In the genomic region with DNA sequence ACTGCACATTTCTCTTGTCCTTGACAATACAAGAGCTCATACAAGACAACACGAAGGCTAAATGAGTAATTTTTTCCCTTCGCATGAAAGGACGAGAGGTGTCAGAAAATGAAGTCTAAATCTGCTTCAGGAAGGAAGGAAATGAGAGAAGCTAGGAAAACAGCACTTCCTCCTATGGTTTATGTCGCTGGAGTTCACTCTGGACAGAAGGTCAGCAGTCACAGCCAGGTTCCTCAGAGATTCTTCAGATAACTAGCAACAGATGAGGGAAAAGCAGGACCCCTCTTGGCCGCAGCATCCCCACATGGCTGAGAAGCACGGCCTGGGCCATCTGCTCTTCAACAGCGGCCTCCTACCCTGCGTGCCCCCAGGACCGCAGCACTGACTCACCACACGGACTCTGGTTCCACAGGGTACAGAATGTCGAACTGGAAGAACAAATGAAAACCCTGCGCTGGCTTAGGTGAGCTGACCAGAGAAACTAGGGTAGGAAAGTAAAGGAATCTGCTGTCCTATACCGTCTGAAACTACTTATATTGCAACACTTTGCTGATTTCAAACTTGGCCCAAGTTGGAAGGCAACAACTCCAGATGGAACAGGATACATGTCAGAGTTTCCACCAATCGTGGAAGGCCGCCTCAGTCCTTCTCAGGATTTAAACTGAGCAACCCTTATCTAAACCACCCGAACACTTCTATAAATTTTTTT, we compare ENCODE assay signal across 1 cellular context.
TF ChIP-seq lines count a peak whose summit lies in the region.

No MANE protein-coding gene starts in this region.

TF ChIP-seq in liver, 16 proteins besides CTCF, POLR2A, EP300 and RAD21 (continued from another document):
- no peak for TF ChIP-seq FOXA1 (IDR thresholded peaks at IDR 0.05)
- TF ChIP-seq, protein P1, sequence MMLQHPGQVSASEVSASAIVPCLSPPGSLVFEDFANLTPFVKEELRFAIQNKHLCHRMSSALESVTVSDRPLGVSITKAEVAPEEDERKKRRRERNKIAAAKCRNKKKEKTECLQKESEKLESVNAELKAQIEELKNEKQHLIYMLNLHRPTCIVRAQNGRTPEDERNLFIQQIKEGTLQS (IDR thresholded peaks at IDR 0.05): no peak
